In the genomic region with DNA sequence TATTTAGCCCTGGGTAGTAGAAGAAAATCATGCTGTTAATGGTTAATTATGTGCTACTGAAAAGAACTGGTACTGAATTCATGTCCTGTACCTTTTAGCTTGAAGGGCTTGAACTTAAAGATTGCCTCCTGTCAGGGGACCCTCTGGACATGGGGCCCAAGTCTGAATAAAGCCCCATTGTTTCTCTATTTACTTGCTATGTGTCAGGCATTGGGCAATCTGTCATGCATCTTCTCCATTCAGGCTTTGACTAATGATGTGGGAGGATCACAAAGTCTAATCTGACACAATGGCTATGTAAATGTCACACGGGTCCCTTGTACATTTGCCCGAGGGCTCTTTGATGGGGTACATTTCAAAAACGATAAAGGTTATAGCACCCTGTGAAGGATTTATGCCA, we compare ENCODE assay signal across 19 cellular contexts.
"Had no signal": no experiment of that assay in that cellular context is flagged by ENCODE, and none has a peak within 500 bp of the region (broad histone marks: within the 10 kb centered on the region; RNA-seq: fewer than 3 reads in every experiment).

No MANE protein-coding gene starts in this region.

- H3K27me3 Mint-ChIP-seq: activated naive CD8-positive, alpha-beta T cell treated with anti-CD3 and anti-CD28 coated beads, Interleukin-2, amount 50 U/mL, for 24 hours; naive thymus-derived CD4-positive, alpha-beta T cell; progenitor cell of endocrine pancreas; stimulated activated memory B cell treated with anti-CD40 and anti-IgM and Interleukin-4, amounts not matched to agents 10 μg/mL and 1 μg/mL and 100 μg/mL, for 72 hours had no signal

- H3K4me3 ChIP-seq: ascending aorta, cardiac muscle cell, heart right ventricle, spleen, tibial artery, uterus had no signal

- DNase-seq: activated CD4-positive, alpha-beta T cell treated with anti-CD3 and anti-CD28 coated beads for 48 hours; activated naive CD4-positive, alpha-beta T cell treated with Interleukin-2 at 50 U/mL for 16 hours; activated naive CD8-positive, alpha-beta T cell treated with anti-CD3 and anti-CD28 coated beads, Interleukin-2, amount 50 U/mL, for 24 hours; heart right ventricle; kidney; midbrain; naive thymus-derived CD4-positive, alpha-beta T cell; spleen; stimulated activated CD4-positive, alpha-beta T cell treated with anti-CD3 and anti-CD28 coated beads, Interleukin-1b, Interleukin-23, amount 100 ng/mL, for 48 hours; tibial artery; uterus had no signal

- H3K4me3 Mint-ChIP-seq: activated naive CD8-positive, alpha-beta T cell treated with anti-CD3 and anti-CD28 coated beads, Interleukin-2, amount 50 U/mL, for 24 hours; activated T-helper 1 cell treated with anti-CD3 and anti-CD28 coated beads, Interleukin-12 subunit alpha, Interleukin-12 subunit beta, Interleukin-2, Interleukin-4 antibody, amounts not matched to agents 30 ng/mL and 10 ng/mL and 1 ng/mL, durations not matched to agents 14 hours and 24 hours and 36 hours; naive thymus-derived CD4-positive, alpha-beta T cell; stimulated activated memory B cell treated with anti-CD40 and anti-IgM and Interleukin-4, amounts not matched to agents 10 μg/mL and 1 μg/mL and 100 μg/mL, for 72 hours; WTC11 had no signal

- H3K36me3 ChIP-seq: ascending aorta, cardiac muscle cell, heart right ventricle, spleen, tibial artery, uterus had no signal

- FAIRE-seq: colon, endothelial cell of umbilical vein had no signal

- H3K4me1 ChIP-seq: ascending aorta, heart right ventricle, spleen, tibial artery, uterus had no signal

- H3K4me1 Mint-ChIP-seq: activated naive CD8-positive, alpha-beta T cell treated with anti-CD3 and anti-CD28 coated beads, Interleukin-2, amount 50 U/mL, for 24 hours; naive thymus-derived CD4-positive, alpha-beta T cell; stimulated activated memory B cell treated with anti-CD40 and anti-IgM and Interleukin-4, amounts not matched to agents 10 μg/mL and 1 μg/mL and 100 μg/mL, for 72 hours; WTC11 had no signal

- H3K9me3 ChIP-seq: ascending aorta, heart right ventricle, tibial artery had no signal

- H3K36me3 Mint-ChIP-seq: naive thymus-derived CD4-positive, alpha-beta T cell; stimulated activated memory B cell treated with anti-CD40 and anti-IgM and Interleukin-4, amounts not matched to agents 10 μg/mL and 1 μg/mL and 100 μg/mL, for 72 hours; WTC11 had no signal

- H3K27me3 ChIP-seq: ascending aorta, cardiac muscle cell, heart right ventricle, spleen, tibial artery, uterus had no signal

- H3K27ac ChIP-seq: ascending aorta, cardiac muscle cell, heart right ventricle, spleen, tibial artery, uterus had no signal

- H3K27ac Mint-ChIP-seq: activated naive CD8-positive, alpha-beta T cell treated with anti-CD3 and anti-CD28 coated beads, Interleukin-2, amount 50 U/mL, for 24 hours; activated T-helper 1 cell treated with anti-CD3 and anti-CD28 coated beads, Interleukin-12 subunit alpha, Interleukin-12 subunit beta, Interleukin-2, Interleukin-4 antibody, amounts not matched to agents 30 ng/mL and 10 ng/mL and 1 ng/mL, durations not matched to agents 14 hours and 24 hours and 36 hours; naive thymus-derived CD4-positive, alpha-beta T cell; progenitor cell of endocrine pancreas; stimulated activated memory B cell treated with anti-CD40 and anti-IgM and Interleukin-4, amounts not matched to agents 10 μg/mL and 1 μg/mL and 100 μg/mL, for 72 hours; WTC11 had no signal
